Comparison of ENCODE assay signal across 8 cellular contexts in the genomic region with DNA sequence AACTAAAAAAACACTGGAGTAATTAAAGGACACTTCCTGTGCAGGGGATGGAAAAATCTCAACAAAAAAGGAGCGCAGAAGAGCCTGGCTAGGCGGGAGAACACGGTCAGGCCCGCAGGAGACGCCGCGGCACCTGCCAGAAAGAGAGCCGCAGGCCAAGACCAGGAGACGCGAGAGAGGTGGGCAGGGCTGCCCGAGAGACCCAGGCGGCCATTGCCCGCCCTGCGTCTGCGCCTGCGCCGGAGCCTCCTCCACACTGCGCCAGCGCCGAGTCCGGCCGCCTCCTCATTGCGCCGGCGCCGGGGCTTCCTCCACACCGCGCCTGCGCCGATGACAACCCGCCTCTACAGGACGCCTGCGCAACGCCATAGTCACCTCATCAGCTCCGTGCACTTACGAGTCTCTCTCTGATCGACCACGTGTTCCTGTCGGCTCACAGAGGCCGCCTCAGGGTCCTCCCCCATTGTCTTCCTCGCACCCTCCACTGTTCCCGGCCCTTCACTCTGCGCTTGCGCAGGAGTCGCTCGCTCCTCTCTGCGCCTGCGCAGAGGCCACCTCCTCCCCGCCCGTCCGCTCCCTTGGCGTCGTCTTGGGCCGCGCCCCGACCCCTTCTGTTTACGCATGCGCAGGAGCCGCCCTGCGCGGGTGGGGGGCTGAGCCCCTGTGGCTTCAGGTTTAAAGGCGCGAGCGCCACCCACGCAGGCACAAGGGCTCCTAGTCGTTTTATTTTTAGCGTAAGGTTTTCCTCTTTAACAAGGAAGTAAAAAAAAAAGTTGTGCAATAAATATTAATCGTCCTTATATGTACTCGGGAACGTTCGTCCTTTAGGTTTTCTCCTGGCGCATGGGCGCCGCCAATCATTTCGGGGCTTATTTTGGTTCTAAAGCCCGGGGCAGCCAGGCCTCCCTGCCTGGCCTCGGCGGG. TPM values are rescaled to one million over a fixed set of nuclear protein-coding genes. Genes with fewer than 3 reads are reported as not detected.
DNase-seq lines count a peak whose midpoint lies in the region; ATAC-seq and TF ChIP-seq lines count a peak whose summit lies in the region.

No MANE protein-coding gene starts in this region.

- H3K27ac ChIP-seq in angular gyrus (ENCODE audit: low read depth, low read length): peak overlapping the region; percentile 99
- peak overlapping the region; percentile 89 to 95 for H3K27ac ChIP-seq in prostate gland
- peak overlapping the region; percentile 84 for H3K27ac ChIP-seq in urinary bladder (ENCODE audit: low read depth)

- DNase-seq in NCI-H146 treated with DMSO at 0.1 percent for 48 hours (lab: John Stamatoyannopoulos, UW; ENCODE audit: unreplicated experiment) (peak; percentile 95), T-helper 17 cell (peak; percentile 96 to 98 (median 98)), left ventricle myocardium superior (peak; percentile 99), prostate gland (ENCODE audit: low spot score) (peak; percentile 97)

- TF ChIP-seq CTCF in prostate gland (IDR thresholded peaks at IDR 0.05): peak in 2 of 4 experiments; percentile 21 to 25

- H3K27me3 Mint-ChIP-seq in T-helper 17 cell: no peaks in the 10 kb centered on the region

- TF ChIP-seq POLR2A in prostate gland (IDR thresholded peaks at IDR 0.05): peak; percentile 77

- H3K4me3 Mint-ChIP-seq in T-helper 17 cell: peak overlapping the region; percentile 94

- H3K36me3 ChIP-seq in prostate gland (no peaks in the 10 kb centered on the region), urinary bladder (ENCODE audit: insufficient read depth) (no peaks in the 10 kb centered on the region)

- intact Hi-C loops in left ventricle myocardium superior (cut with micrococcal nuclease) (no loop called here), prostate gland (cut with DNase I) (loop anchor here (2.0 kb wide), 1 partner anchor 44 kb away; the partner anchor contains the start of gene FAM20C)

- WGBS in prostate gland: under 1% methylated on average over 72 of the region's 78 CpGs
- under 1% methylated on average over 78 of the region's 78 CpGs for WGBS in urinary bladder

- no peaks in the 10 kb centered on the region for H3K9me3 ChIP-seq in T-helper 17 cell (ENCODE audit: control insufficient read depth, low read length, poor library complexity, severe bottlenecking)
- no peaks in the 10 kb centered on the region for H3K9me3 ChIP-seq in prostate gland

- H3K27me3 ChIP-seq in prostate gland (replicated peaks; ENCODE audit: insufficient read depth): no peaks in the 10 kb centered on the region

- peaks cover 15% of the 10 kb centered on the region for H3K4me1 Mint-ChIP-seq in T-helper 17 cell

- H3K4me1 ChIP-seq in prostate gland (replicated peaks) (no peaks in the 10 kb centered on the region), urinary bladder (ENCODE audit: insufficient read depth) (no peaks in the 10 kb centered on the region)

- peak overlapping the region; percentile 97 for H3K27ac Mint-ChIP-seq in T-helper 17 cell

- H3K4me3 ChIP-seq in prostate gland: peak overlapping the region; percentile 41 to 46
- peak overlapping the region; percentile 49 for H3K4me3 ChIP-seq in urinary bladder (ENCODE audit: low read depth, low read length)

- peaks cover 2% of the 10 kb centered on the region for H3K36me3 Mint-ChIP-seq in T-helper 17 cell (ENCODE audit: low read depth)

- ATAC-seq in GM18498 (IDR thresholded peaks at IDR 0.05; ENCODE audit: unreplicated experiment) (peak; percentile 97), HG02884 (IDR thresholded peaks at IDR 0.05; ENCODE audit: unreplicated experiment) (peak; percentile 92), T-helper 17 cell (peak; percentile 98), left ventricle myocardium superior (peak; percentile 94)

RNA-seq across cellular contexts. Expression of gene FAM20C, which starts 43.2 kb away (rescaled TPM):
- 1 to 10 TPM; 1.4 to 2.8 TPM for total RNA-seq in T-helper 17 cell
- total RNA-seq in left ventricle myocardium superior: 23.8 TPM
- total RNA-seq in prostate gland: 10 to 100 TPM; 37.8 to 62.0 TPM
- total RNA-seq in urinary bladder: 13.3 TPM
- polyA plus RNA-seq in urinary bladder: 86.5 TPM

Comparison
In these comparisons a context has a peak if more than half of its experiments do, and no peak if none do; other contexts are left out.
1. Peak in every context shown above with its lines: DNase-seq, ATAC-seq, H3K4me3 ChIP-seq and H3K27ac ChIP-seq.